ENCODE assay signal across 9 cellular contexts in genomic region chr22:39350803-39351688, GRCh38. TPM values are rescaled to one million over a fixed set of nuclear protein-coding genes. Genes with fewer than 3 reads are reported as not detected.
DNase-seq lines count a peak whose midpoint lies in the region; TF ChIP-seq lines count a peak whose summit lies in the region.
"Had no signal": no experiment of that assay in that cellular context is flagged by ENCODE, and none has a peak within 500 bp of the region (broad histone marks: within the 10 kb centered on the region; RNA-seq: fewer than 3 reads in every experiment).

No MANE protein-coding gene starts in this region.

- TF ChIP-seq EP300 in neural cell (conservative IDR thresholded peaks at IDR 0.05; ENCODE audit: poor library complexity, severe bottlenecking) = no peak

- TF ChIP-seq CTCF in AG04450 (IDR thresholded peaks at IDR 0.05; ENCODE audit: low read depth, low read length) (no peak), neural cell (IDR thresholded peaks at IDR 0.05; ENCODE audit: poor library complexity, severe bottlenecking) (no peak)

- H4K20me1 ChIP-seq in neural cell (ENCODE audit: insufficient read depth) = no peaks in the 10 kb centered on the region

- H3K9me3 ChIP-seq in AG04450 (ENCODE audit: control insufficient read depth, insufficient read depth, low read length) (no peaks in the 10 kb centered on the region), HUES64 (ENCODE audit: insufficient read depth, low read depth, low read length) (no peaks in the 10 kb centered on the region), ectodermal cell (ENCODE audit: control insufficient read depth, low read length) (no peaks in the 10 kb centered on the region), neural cell (ENCODE audit: low read length) (no peaks in the 10 kb centered on the region)
- H3K9me3 ChIP-seq: left lung had no signal

- H3K36me3 ChIP-seq in HUES64 (ENCODE audit: insufficient read depth, low read length) (no peaks in the 10 kb centered on the region), ectodermal cell (ENCODE audit: control insufficient read depth, insufficient read depth, low read length) (no peaks in the 10 kb centered on the region), neural cell (ENCODE audit: insufficient read depth, low read length) (no peaks in the 10 kb centered on the region)
- H3K36me3 ChIP-seq: left lung had no signal

- H3K27ac ChIP-seq in AG04450 (ENCODE audit: low read depth, low read length) (no peak overlapping the region), HUES64 (ENCODE audit: low read depth, low read length) (peak overlapping the region; percentile 55), ectodermal cell (ENCODE audit: insufficient read depth, low read depth, low read length, poor library complexity, severe bottlenecking) (no peak overlapping the region), neural cell (ENCODE audit: low read length) (no peak overlapping the region)
- H3K27ac ChIP-seq: left lung had no signal

- H3K79me2 ChIP-seq in neural cell (replicated peaks; ENCODE audit: insufficient read depth, low read length) = peaks cover 14% of the 10 kb centered on the region

- peak overlapping the region; percentile 91 for H3K4me2 ChIP-seq in neural cell (ENCODE audit: low read length)

- H3K27me3 ChIP-seq in AG04450 (ENCODE audit: control insufficient read depth, insufficient read depth, low read length) = no peaks in the 10 kb centered on the region
- peaks cover 5% of the 10 kb centered on the region; the same call in 1 of the 2 replicates for H3K27me3 ChIP-seq in HUES64 (ENCODE audit: insufficient read depth, low read length)
- no peaks in the 10 kb centered on the region for H3K27me3 ChIP-seq in ectodermal cell (ENCODE audit: control insufficient read depth, insufficient read depth, low read length, poor library complexity, severe bottlenecking)
- no peaks in the 10 kb centered on the region for H3K27me3 ChIP-seq in neural cell (ENCODE audit: insufficient read depth, low read depth, low read length)

- peak overlapping the region; percentile 40 for H2AFZ ChIP-seq in neural cell (ENCODE audit: low read depth, low read length)

- no peaks in the 10 kb centered on the region for H3K9me2 ChIP-seq in neural cell (ENCODE audit: insufficient read depth, low read length)

- DNase-seq in AG04450 (ENCODE audit: low read depth, low spot score) (no peak), DMS114 treated with DMSO at 0.1 percent for 48 hours (lab: John Stamatoyannopoulos, UW; ENCODE audit: unreplicated experiment) (no peak), cortex of kidney (lab: John Stamatoyannopoulos, UW) (no peak), head of caudate nucleus (no peak)
- DNase-seq in activated CD8-positive, alpha-beta memory T cell treated with anti-CD3 and anti-CD28 coated beads for 24 hours = no peak

- POLR2A ChIA-PET in AG04450 (lab: Yijun Ruan, JAX) = no interaction called here

- no peak for TF ChIP-seq RAD21 in neural cell (conservative IDR thresholded peaks at IDR 0.05)

- intact Hi-C loops in head of caudate nucleus (cut with DNase I) = no loop called here

- CTCF ChIA-PET in AG04450 (lab: Charles Lee) = no interaction called here

- H3K4me1 ChIP-seq in HUES64 (ENCODE audit: insufficient read depth, low read length) (peaks cover 21% of the 10 kb centered on the region), ectodermal cell (ENCODE audit: control insufficient read depth, insufficient read depth, low read length) (peaks cover 11% of the 10 kb centered on the region)

- peak overlapping the region; percentile 74 for H3K4me3 ChIP-seq in AG04450 (ENCODE audit: low read depth, low read length)
- H3K4me3 ChIP-seq in HUES64 (ENCODE audit: low read length) = peak overlapping the region; percentile 82
- H3K4me3 ChIP-seq in ectodermal cell (ENCODE audit: insufficient read depth, low read depth, low read length) = peak overlapping the region; percentile 74
- peak overlapping the region; percentile 96 for H3K4me3 ChIP-seq in neural cell (ENCODE audit: low read length)

- H3F3A ChIP-seq in neural cell (ENCODE audit: insufficient read depth, low read length, poor library complexity, severe bottlenecking) = no peaks in the 10 kb centered on the region

- no peak overlapping the region for H3K9ac ChIP-seq in HUES64 (ENCODE audit: low read depth, low read length)
- H3K9ac ChIP-seq in neural cell (ENCODE audit: low read length) = peak overlapping the region; percentile 93

- 75% methylated on average over 13 of the region's 13 CpGs for WGBS in HUES64
- WGBS in ectodermal cell, 2 experiments = 78% methylated on average over 13 of the region's 13 CpGs

TF ChIP-seq in neural cell, 6 proteins besides CTCF, POLR2A, EP300 and RAD21:
- TF ChIP-seq MXI1 (conservative IDR thresholded peaks at IDR 0.05; ENCODE audit: poor library complexity, severe bottlenecking) = no peak
- no peak for TF ChIP-seq REST (IDR thresholded peaks at IDR 0.05; ENCODE audit: borderline replicate concordance)
- TF ChIP-seq EZH2 (IDR thresholded peaks at IDR 0.05; ENCODE audit: borderline replicate concordance, insufficient read depth, low read length, poor library complexity, severe bottlenecking) = no peak
- no peak for TF ChIP-seq POLR2AphosphoS5 (IDR thresholded peaks at IDR 0.05)
- no peak for TF ChIP-seq SMC3 (conservative IDR thresholded peaks at IDR 0.05; ENCODE audit: poor library complexity)

RNA-seq across cellular contexts. Expression of gene SYNGR1, which starts 1.3 kb away (rescaled TPM):
- polyA plus RNA-seq in AG04450 (2011; rRNA removed) (20.8 and 31.7 TPM in 2 replicates), neural cell (68.4 and 85.4 TPM in 2 replicates)
- 7.8 and 10.0 TPM in 2 replicates for polyA minus RNA-seq in AG04450 (2011; rRNA and poly(A)+ RNA removed)
- polyA plus RNA-seq in HUES64 (2013, experiment 1 of 2) = 12.3 TPM
- 13.8 TPM for polyA plus RNA-seq in HUES64 (2013, experiment 2 of 2)
- polyA plus RNA-seq in ectodermal cell (2013, experiment 1 of 4) = 33.4 TPM
- polyA plus RNA-seq in ectodermal cell (2013, experiment 2 of 4) = 31.1 TPM
- polyA plus RNA-seq in ectodermal cell (2013, experiment 3 of 4) = 30.1 TPM
- 32.9 TPM for polyA plus RNA-seq in ectodermal cell (2013, experiment 4 of 4)
- 88.6 and 92.4 TPM in 2 replicates for polyA minus RNA-seq in neural cell

RNA-seq across cellular contexts. Expression of gene RPL3, which starts 31.6 kb away (rescaled TPM):
- 3,445 and 3,813 TPM in 2 replicates for polyA plus RNA-seq in AG04450 (2011; rRNA removed)
- polyA minus RNA-seq in AG04450 (2011; rRNA and poly(A)+ RNA removed) = 2,106 and 2,539 TPM in 2 replicates
- 2,333 TPM for polyA plus RNA-seq in HUES64 (2013, experiment 1 of 2)
- polyA plus RNA-seq in HUES64 (2013, experiment 2 of 2) = 2,549 TPM
- polyA plus RNA-seq in ectodermal cell (2013, experiment 1 of 4) = 3,399 TPM
- polyA plus RNA-seq in ectodermal cell (2013, experiment 2 of 4) = 3,309 TPM
- 3,318 TPM for polyA plus RNA-seq in ectodermal cell (2013, experiment 3 of 4)
- polyA plus RNA-seq in ectodermal cell (2013, experiment 4 of 4) = 3,633 TPM
- polyA plus RNA-seq in neural cell = 1,527 and 1,646 TPM in 2 replicates
- polyA minus RNA-seq in neural cell = 1,279 and 1,307 TPM in 2 replicates

RNA-seq across cellular contexts. Expression of gene TAB1, which starts 48.5 kb away (rescaled TPM):
- polyA plus RNA-seq in AG04450 (2011; rRNA removed) = 16.7 and 18.7 TPM in 2 replicates
- polyA minus RNA-seq in AG04450 (2011; rRNA and poly(A)+ RNA removed) = 17.5 and 18.8 TPM in 2 replicates
- polyA plus RNA-seq in HUES64 (2013, experiment 1 of 2) = 12.8 TPM
- 17.0 TPM for polyA plus RNA-seq in HUES64 (2013, experiment 2 of 2)
- polyA plus RNA-seq in ectodermal cell (2013, experiment 1 of 4) = 33.0 TPM
- polyA plus RNA-seq in ectodermal cell (2013, experiment 2 of 4) = 29.7 TPM
- 22.4 TPM for polyA plus RNA-seq in ectodermal cell (2013, experiment 3 of 4)
- 27.8 TPM for polyA plus RNA-seq in ectodermal cell (2013, experiment 4 of 4)
- 25.3 and 26.5 TPM in 2 replicates for polyA plus RNA-seq in neural cell
- polyA minus RNA-seq in neural cell = 21.6 and 23.6 TPM in 2 replicates
